9 cellular contexts compared by ENCODE assay signal in the genomic region with DNA sequence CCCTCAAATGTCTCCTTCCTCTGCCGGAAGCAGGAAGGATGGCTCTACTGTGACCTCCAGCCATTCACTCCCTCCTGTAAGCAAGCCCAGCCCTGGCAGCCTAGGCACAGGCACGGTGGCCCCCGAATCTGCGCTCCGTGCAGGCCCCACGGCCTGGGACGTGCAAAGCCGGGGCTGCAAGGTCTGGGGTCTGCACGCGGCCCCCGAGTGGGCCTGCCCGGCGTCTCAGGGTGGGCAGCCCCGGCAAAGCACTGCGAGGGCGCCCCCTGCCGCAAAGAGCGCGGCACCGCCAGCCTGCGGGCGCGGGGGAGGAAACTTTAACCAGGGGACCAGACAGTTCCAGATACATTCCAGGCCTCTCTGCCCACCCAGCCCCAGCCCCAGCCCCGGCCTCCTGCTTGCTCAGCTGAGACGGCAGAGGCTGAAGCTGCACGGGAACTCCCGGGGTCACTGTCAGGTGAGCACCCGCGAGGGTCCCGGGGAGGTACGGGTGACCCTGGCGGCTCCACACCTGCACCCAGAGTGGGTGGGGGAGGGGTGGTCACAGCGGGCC.
DNase-seq lines count a peak whose midpoint lies in the region; ATAC-seq and TF ChIP-seq lines count a peak whose summit lies in the region.
"Had no signal": no experiment of that assay in that cellular context is flagged by ENCODE, and none has a peak within 500 bp of the region (broad histone marks: within the 10 kb centered on the region; RNA-seq: fewer than 3 reads in every experiment).

No MANE protein-coding gene starts in this region.

- peak overlapping the region; percentile 69 for H3K4me3 Mint-ChIP-seq in nephron progenitor cell

- CTCF ChIA-PET in A673 (lab: Charles Lee), result interaction anchor here (0.6 to 0.9 kb wide), 5 partner anchors 9 to 425 kb away, joined by 3 to 12 read pairs (median 4); no protein-coding TSS in a partner anchor

- intact Hi-C loops in A673 (cut with micrococcal nuclease; ENCODE audit: unreplicated experiment), result no loop called here

- H3K36me3 Mint-ChIP-seq in nephron progenitor cell (ENCODE audit: low read depth), result peaks cover 20% of the 10 kb centered on the region

- H3K9me3 Mint-ChIP-seq in nephron progenitor cell, result no peaks in the 10 kb centered on the region

- H3K4me1 Mint-ChIP-seq in nephron progenitor cell, result peaks cover 54% of the 10 kb centered on the region

- H3K27ac ChIP-seq in A673 (ENCODE audit: low read depth, low read length, poor library complexity, severe bottlenecking) (no peak overlapping the region), Peyer's patch (no peak overlapping the region)

- TF ChIP-seq POLR2A in Peyer's patch (IDR thresholded peaks at IDR 0.05), result no peak

- TF ChIP-seq CTCF in A673 (conservative IDR thresholded peaks at IDR 0.05; ENCODE audit: low read depth, low read length), result peak; percentile 91
- peak in 5 of 6 experiments; percentile 7 to 61 (median 37) for TF ChIP-seq CTCF in Peyer's patch (IDR thresholded peaks at IDR 0.05)
- TF ChIP-seq CTCF in nephron progenitor cell (IDR thresholded peaks at IDR 0.05), result peak; percentile 89

- POLR2A ChIA-PET in A673 (lab: Charles Lee; ENCODE audit: low non-redundant PET), result no interaction called here

- H3K9me3 ChIP-seq in A673 (ENCODE audit: low read depth, low read length, poor library complexity, severe bottlenecking) (no peaks in the 10 kb centered on the region), Peyer's patch (no peaks in the 10 kb centered on the region)
- H3K9me3 ChIP-seq: HAP-1 had no signal

- DNase-seq in A673 (ENCODE audit: low spot score) (peak; percentile 68), Peyer's patch (no peak), nephron progenitor cell (peak; percentile 93), RKO (ENCODE audit: low spot score) (no peak), NCI-H187 (lab: John Stamatoyannopoulos, UW) (no peak)

- ATAC-seq in GM19025 (IDR thresholded peaks at IDR 0.05; ENCODE audit: low read depth, unreplicated experiment) (peak; percentile 43), esophagus mucosa (peak; percentile 17), HG03469 (IDR thresholded peaks at IDR 0.05; ENCODE audit: unreplicated experiment) (no peak)

- H3K27me3 ChIP-seq in A673 (replicated peaks; ENCODE audit: insufficient read depth, low read depth, low read length, poor library complexity) (no peaks in the 10 kb centered on the region), Peyer's patch (no peaks in the 10 kb centered on the region)

- H3K4me3 ChIP-seq in A673 (ENCODE audit: low read depth, low read length, poor library complexity, severe bottlenecking) (peak overlapping the region; percentile 47), Peyer's patch (peak overlapping the region in 3 of 4 donors; percentile 29 to 39 (median 33))
- H3K4me3 ChIP-seq: HAP-1 had no signal

- H3K27me3 Mint-ChIP-seq in nephron progenitor cell (ENCODE audit: low read depth, poor library complexity), result peaks cover 6% of the 10 kb centered on the region

- H3K36me3 ChIP-seq in A673 (ENCODE audit: insufficient read depth, low read length, poor library complexity, severe bottlenecking) (no peaks in the 10 kb centered on the region), Peyer's patch (peaks cover 0 to 44% (median 0%) of the 10 kb centered on the region in 3 donors)

- no TSS peak for BruUV-seq in A673 (replicated peaks; lab: Mats Ljungman, UMichigan)

- peak overlapping the region; percentile 83 for H3K27ac Mint-ChIP-seq in nephron progenitor cell

- H3K4me1 ChIP-seq in A673 (ENCODE audit: insufficient read depth, low read length, poor library complexity, severe bottlenecking) (no peaks in the 10 kb centered on the region), Peyer's patch (peaks cover 0 to 17% (median 4%) of the 10 kb centered on the region in 4 donors)
- H3K4me1 ChIP-seq: HAP-1 had no signal

Comparison
In these comparisons a context has a peak if more than half of its experiments do, and no peak if none do; other contexts are left out.
1. DNase-seq: peak in A673 (single experiment) and nephron progenitor cell (single experiment); none in Peyer's patch (0 of 3), RKO (single experiment) and NCI-H187 (0 of 2).
2. CTCF ChIP-seq: peak in every context shown above with its lines; median percentile 91 in A673; 89 in nephron progenitor cell; 37 in Peyer's patch.